Comparison of ENCODE assay signal across 40 cellular contexts in the genomic region with DNA sequence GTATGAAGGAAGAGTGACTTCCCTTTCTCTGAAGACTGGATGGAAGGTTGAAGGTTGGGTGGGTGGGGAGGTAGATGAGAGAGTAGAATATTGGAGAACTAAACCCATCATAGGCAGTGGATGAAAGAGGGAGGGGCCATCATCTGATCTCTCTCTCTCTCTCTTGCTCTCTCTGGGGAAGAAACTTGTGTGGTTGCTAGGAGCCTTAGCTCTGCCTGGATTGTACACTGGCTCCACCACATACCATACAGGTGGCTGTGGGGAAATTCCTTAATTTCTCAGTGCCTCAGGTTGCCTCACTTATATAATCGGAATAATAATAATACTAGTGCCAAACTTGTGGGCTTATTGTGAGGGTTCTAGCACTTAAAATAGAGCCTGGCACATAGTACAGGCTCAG. TPM values are rescaled to one million over a fixed set of nuclear protein-coding genes. Genes with fewer than 3 reads are reported as not detected.
"Had no signal": no experiment of that assay in that cellular context is flagged by ENCODE, and none has a peak within 500 bp of the region (broad histone marks: within the 10 kb centered on the region; RNA-seq: fewer than 3 reads in every experiment).

No MANE protein-coding gene starts in this region.

- ATAC-seq: activated CD8-positive, alpha-beta memory T cell treated with anti-CD3 and anti-CD28 coated beads, Interleukin-2, amount 10 ng/mL, durations not matched to agents 7 days and 5 days; activated T-cell treated with anti-CD3 and anti-CD28 coated beads, Interleukin-2, amount 50 U/mL, for 72 hours; activated T-helper 17 cell treated with anti-CD3 and anti-CD28 coated beads, Interleukin-2, amount 50 U/mL, for 72 hours had no signal

- H3K27me3 Mint-ChIP-seq: activated B cell treated with CpG ODN at 0.5 μM for 24 hours; activated CD8-positive, alpha-beta memory T cell treated with anti-CD3 and anti-CD28 coated beads, Interleukin-2, amount 10 ng/mL, durations not matched to agents 7 days and 5 days; activated naive CD8-positive, alpha-beta T cell treated with anti-CD3 and anti-CD28 coated beads for 36 hours; activated T-helper 17 cell treated with anti-CD3 and anti-CD28 coated beads, Interleukin-2, amount 50 U/mL, for 72 hours had no signal

- H3K4me3 ChIP-seq: Peyer's patch, SJSA1 had no signal

- H3K27me3 ChIP-seq: brain microvascular endothelial cell, Peyer's patch, SJSA1 had no signal

- H3K4me1 ChIP-seq: Peyer's patch had no signal

- H3K4me2 ChIP-seq: KMS-11 had no signal

- H3K27ac Mint-ChIP-seq: activated B cell treated with CpG ODN at 0.5 μM for 24 hours; activated CD4-positive, alpha-beta memory T cell treated with anti-CD3 and anti-CD28 coated beads, Interleukin-2, amount 10 ng/mL, durations not matched to agents 7 days and 5 days; activated CD8-positive, alpha-beta memory T cell treated with anti-CD3 and anti-CD28 coated beads, Interleukin-2, amount 10 ng/mL, durations not matched to agents 7 days and 5 days; activated naive CD8-positive, alpha-beta T cell treated with anti-CD3 and anti-CD28 coated beads for 36 hours; activated T-cell treated with anti-CD3 and anti-CD28 coated beads, Interleukin-2, amount 50 U/mL, for 72 hours; activated T-helper 17 cell treated with anti-CD3 and anti-CD28 coated beads, Interleukin-2, amount 50 U/mL, for 72 hours had no signal

- H3K9me3 Mint-ChIP-seq: activated B cell treated with CpG ODN at 0.5 μM for 24 hours had no signal

- H3K27ac ChIP-seq: brain microvascular endothelial cell, KMS-11, Peyer's patch, SJSA1, VCaP had no signal

- DNase-seq: activated B cell treated with CpG ODN at 0.5 μM for 24 hours; activated CD4-positive, alpha-beta memory T cell treated with anti-CD3 and anti-CD28 coated beads, Interleukin-2, amount 10 ng/mL, durations not matched to agents 7 days and 5 days; activated CD4-positive, alpha-beta T cell treated with anti-CD3 and anti-CD28 coated beads for 48 hours; activated CD4-positive, CD25-positive, alpha-beta regulatory T cell treated with anti-CD3 and anti-CD28 coated beads, Interleukin-2, amount 50 U/mL, for 72 hours; activated CD8-positive, alpha-beta memory T cell treated with anti-CD3 and anti-CD28 coated beads for 24 hours; activated CD8-positive, alpha-beta memory T cell treated with anti-CD3 and anti-CD28 coated beads, Interleukin-2, amount 10 ng/mL, durations not matched to agents 7 days and 5 days; activated CD8-positive, alpha-beta memory T cell treated with anti-CD3 and anti-CD28 coated beads, Interleukin-2, amount 50 U/mL, for 48 hours; activated effector memory CD4-positive, alpha-beta T cell treated with anti-CD3 and anti-CD28 coated beads, Interleukin-2, amount 50 U/mL, for 16 hours; activated naive CD4-positive, alpha-beta T cell; activated naive CD4-positive, alpha-beta T cell treated with anti-CD3 and anti-CD28 coated beads, Interleukin-2, amount 50 U/mL, for 16 hours; activated naive CD8-positive, alpha-beta T cell treated with anti-CD3 and anti-CD28 coated beads for 36 hours; activated T-cell treated with anti-CD3 and anti-CD28 coated beads, Interleukin-2, amount 50 U/mL, for 72 hours; aorta; MM.1S; MV-4-11; NCI-H1092; NCI-H1417; NCI-H146; NCI-H187; NCI-H2029 treated with DMSO at 0.1 percent for 48 hours; NCI-H2107; NCI-H2171; NCI-H510A; NCI-H526; NCI-H748 treated with DMSO at 0.1 percent for 48 hours; NK-92 treated with Interleukin-12 subunit alpha and Interleukin-12 subunit beta, amount 100 ng/mL, for 24 hours; Peyer's patch; RPMI8226; SHP77 treated with DMSO at 0.1 percent for 48 hours; T-helper 1 cell; T-helper 2 cell; T-helper 9 cell had no signal

- H3K4me1 Mint-ChIP-seq: activated B cell treated with CpG ODN at 0.5 μM for 24 hours; activated CD4-positive, alpha-beta memory T cell treated with anti-CD3 and anti-CD28 coated beads, Interleukin-2, amount 10 ng/mL, durations not matched to agents 7 days and 5 days; activated naive CD8-positive, alpha-beta T cell treated with anti-CD3 and anti-CD28 coated beads for 36 hours; activated T-helper 17 cell treated with anti-CD3 and anti-CD28 coated beads, Interleukin-2, amount 50 U/mL, for 72 hours had no signal

- H3K4me3 Mint-ChIP-seq: activated B cell treated with CpG ODN at 0.5 μM for 24 hours; activated CD4-positive, alpha-beta memory T cell treated with anti-CD3 and anti-CD28 coated beads, Interleukin-2, amount 10 ng/mL, durations not matched to agents 7 days and 5 days; activated CD8-positive, alpha-beta memory T cell treated with anti-CD3 and anti-CD28 coated beads, Interleukin-2, amount 10 ng/mL, durations not matched to agents 7 days and 5 days; activated naive CD8-positive, alpha-beta T cell treated with anti-CD3 and anti-CD28 coated beads for 36 hours; activated T-cell treated with anti-CD3 and anti-CD28 coated beads, Interleukin-2, amount 50 U/mL, for 72 hours; activated T-helper 17 cell treated with anti-CD3 and anti-CD28 coated beads, Interleukin-2, amount 50 U/mL, for 72 hours had no signal

- H3K36me3 ChIP-seq: brain microvascular endothelial cell, Peyer's patch, SJSA1 had no signal

RNA-seq across cellular contexts. Expression of gene XCL1, which starts 9.5 kb away (rescaled TPM):
- total RNA-seq: activated B cell treated with CpG ODN at 0.5 μM for 24 hours, LHCN-M2, PC-3, Peyer's patch, SJSA1 had no signal

RNA-seq across cellular contexts. Expression of gene XCL2, which starts 42.1 kb away (rescaled TPM):
- total RNA-seq: activated B cell treated with CpG ODN at 0.5 μM for 24 hours; activated CD4-positive, alpha-beta memory T cell treated with anti-CD3 and anti-CD28 coated beads, Interleukin-2, amount 10 ng/mL, durations not matched to agents 7 days and 5 days; activated T-helper 17 cell treated with anti-CD3 and anti-CD28 coated beads, Interleukin-2, amount 50 U/mL, for 72 hours; cardiac septum; LHCN-M2; PC-3; SJSA1 had no signal
- polyA plus RNA-seq: aorta had no signal
